1 cellular context compared by ENCODE assay signal in genomic region chr6:43271103-43271815, GRCh38.
A peak's percentile ranks its signal among the peaks of the same experiment; 100 is the strongest.
TF ChIP-seq lines count a peak whose summit lies in the region.

No MANE protein-coding gene starts in this region.

TF ChIP-seq in liver, 16 proteins besides CTCF, POLR2A, EP300 and RAD21 (continued from another document):
- TF ChIP-seq REST (IDR thresholded peaks at IDR 0.05): no peak
- TF ChIP-seq TAF1 (conservative IDR thresholded peaks at IDR 0.05): no peak
- peak in 1 of 2 donors; percentile 43 for TF ChIP-seq HNF4A (conservative IDR thresholded peaks at IDR 0.05)
- TF ChIP-seq HNF4G (IDR thresholded peaks at IDR 0.05): no peak
- TF ChIP-seq FOXA1 (IDR thresholded peaks at IDR 0.05): no peak
- TF ChIP-seq ZBTB33 (IDR thresholded peaks at IDR 0.05): no peak
- TF ChIP-seq RXRA (IDR thresholded peaks at IDR 0.05): peak in 1 of 2 donors; percentile 36
- no peak for TF ChIP-seq NR2F2 (IDR thresholded peaks at IDR 0.05)
- no peak for TF ChIP-seq YY1 (IDR thresholded peaks at IDR 0.05)
- no peak for TF ChIP-seq SP1 (IDR thresholded peaks at IDR 0.05)
- peak; percentile 41 for TF ChIP-seq FOXA2 (IDR thresholded peaks at IDR 0.05)
- TF ChIP-seq MAX (IDR thresholded peaks at IDR 0.05): no peak
